Comparison of ENCODE assay signal across 8 cellular contexts in the genomic region with DNA sequence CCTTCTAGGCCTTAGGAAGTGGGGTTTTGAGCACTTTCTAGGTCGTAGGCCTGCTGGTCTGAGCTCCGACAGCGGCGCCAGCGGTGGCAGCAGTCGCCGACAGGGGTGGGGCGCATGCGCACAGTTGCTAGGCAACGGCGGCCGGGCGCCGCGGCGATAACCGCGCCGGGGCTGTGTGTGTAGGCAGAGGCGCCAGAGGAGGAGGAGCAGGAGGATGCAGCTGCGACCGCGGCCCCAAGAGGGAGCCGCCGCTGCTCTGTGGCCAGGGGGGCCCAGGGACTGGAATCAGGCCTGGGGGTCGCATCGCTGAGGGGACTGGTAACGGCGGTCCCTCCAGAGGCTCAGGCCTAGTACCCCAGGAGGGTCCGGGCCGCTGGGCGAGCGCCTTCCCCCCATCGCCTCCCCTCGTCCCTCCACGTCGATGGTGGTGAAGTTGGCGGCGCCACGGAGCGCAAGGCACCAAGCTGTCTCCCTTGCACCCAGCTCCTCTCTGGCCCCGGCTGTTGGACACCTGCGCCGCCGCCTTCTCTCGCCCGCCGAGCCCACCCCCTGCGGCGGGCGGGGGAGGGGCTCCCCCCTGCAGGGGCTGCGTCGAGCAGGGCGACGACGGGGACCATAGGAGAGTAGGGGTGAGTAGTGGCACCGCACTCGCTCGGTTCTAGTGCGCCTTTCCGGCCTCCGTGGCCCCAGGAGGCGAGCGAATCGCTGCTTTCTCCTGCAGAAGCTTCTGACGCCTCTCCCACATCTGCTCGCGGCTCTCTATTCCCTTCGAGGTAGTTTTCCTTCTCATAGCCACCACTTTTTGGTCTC. TPM values are rescaled to one million over a fixed set of nuclear protein-coding genes. Genes with fewer than 3 reads are reported as not detected.
A peak's percentile ranks its signal among the peaks of the same experiment; 100 is the strongest.
DNase-seq lines count a peak whose midpoint lies in the region; ATAC-seq, FAIRE-seq and TF ChIP-seq lines count a peak whose summit lies in the region.

A gene (plus strand): TSS at position 186 of the 810 bp plus-strand sequence.

- DNase-seq in EH (ENCODE audit: low read depth) = peak; percentile 66
- DNase-seq in LHCN-M2 (ENCODE audit: low read depth) = peak; percentile 22
- peak; percentile 46 to 57 (median 50) for DNase-seq in activated CD4-positive, CD25-positive, alpha-beta regulatory T cell (lab: John Stamatoyannopoulos, UW)
- peak; percentile 33 to 64 for DNase-seq in central memory CD8-positive, alpha-beta T cell (ENCODE audit: low spot score in 2 of 2)
- DNase-seq in kidney = peak; percentile 92
- DNase-seq in stimulated activated CD4-positive, alpha-beta T cell treated with anti-CD3 and anti-CD28 coated beads, Interleukin-15, amount 100 ng/mL, for 24 hours = peak; percentile 85
- DNase-seq in NK-92 (lab: John Stamatoyannopoulos, UW; ENCODE audit: unreplicated experiment) = no peak

- H3K27ac ChIP-seq in kidney (ENCODE audit: low read depth in 2 of 2, low read length in 2 of 2) = peak within 1 kb of the TSS; percentile 47 to 63

- no peaks in the 10 kb centered on the region for H3K36me3 ChIP-seq in kidney (ENCODE audit: control insufficient read depth in 1 of 2, insufficient read depth in 2 of 2, low read length in 2 of 2)

- peak; percentile 26 for TF ChIP-seq CTCF in kidney (IDR thresholded peaks at IDR 0.05; ENCODE audit: borderline replicate concordance, extremely low read depth, insufficient read depth)

- H3K4me3 Mint-ChIP-seq in central memory CD8-positive, alpha-beta T cell = peak within 1 kb of the TSS; percentile 87

- no peaks in the 10 kb centered on the region for H3K9me3 Mint-ChIP-seq in central memory CD8-positive, alpha-beta T cell

- H3K27ac Mint-ChIP-seq in central memory CD8-positive, alpha-beta T cell (ENCODE audit: low read depth) = peak within 1 kb of the TSS; percentile 98

- peak within 1 kb of the TSS; percentile 46 to 73 for H3K9ac ChIP-seq in kidney (ENCODE audit: low read length in 2 of 2)

- H3K4me3 ChIP-seq in kidney (ENCODE audit: low read length in 2 of 2) = peak within 1 kb of the TSS; percentile 71 to 78

- no peaks in the 10 kb centered on the region for H3K9me3 ChIP-seq in kidney (ENCODE audit: control insufficient read depth in 1 of 2, low read length in 2 of 2)

- intact Hi-C loops in kidney (cut with DNase I) = no loop called here

- no peak for FAIRE-seq in kidney (lab: Jason Lieb, UNC)

- H3K36me3 Mint-ChIP-seq in central memory CD8-positive, alpha-beta T cell (ENCODE audit: insufficient read depth) = peaks cover 13% of the 10 kb centered on the region

- peaks cover 11% of the 10 kb centered on the region for H3K4me1 Mint-ChIP-seq in central memory CD8-positive, alpha-beta T cell

- H3K27me3 Mint-ChIP-seq in central memory CD8-positive, alpha-beta T cell = no peaks in the 10 kb centered on the region

- peaks cover 0 to 2% of the 10 kb centered on the region in 2 donors for H3K4me1 ChIP-seq in kidney (ENCODE audit: control insufficient read depth in 1 of 2, insufficient read depth in 1 of 2, low read depth in 1 of 2, low read length in 2 of 2)

- ATAC-seq in GM21723 (IDR thresholded peaks at IDR 0.05; ENCODE audit: unreplicated experiment) = peak; percentile 93
- ATAC-seq in central memory CD8-positive, alpha-beta T cell (replicated peaks; ENCODE audit: extremely low read depth, poor library complexity, severe bottlenecking) = peak; percentile 92

RNA-seq across cellular contexts. Expression of the gene that starts here (rescaled TPM):
- total RNA-seq in LHCN-M2 (2014; rRNA removed) = under 0.01 TPM in 1 of 2 replicates, not detected in the other
- 0.01 TPM for polyA plus RNA-seq in LHCN-M2 (2012)
- total RNA-seq in kidney = 3.4 TPM
- polyA plus RNA-seq in kidney (ENCODE audit: insufficient read depth, low read depth, low replicate concordance) = 0.67 TPM

Comparison
In these comparisons a context has a peak if more than half of its experiments do, and no peak if none do; other contexts are left out.
1. Peak in DNase-seq in LHCN-M2; RNA of the gene not detected or under 1 TPM.